ENCODE assay signal across 13 cellular contexts in genomic region chr17:79616801-79617200, GRCh38. TPM values are rescaled to one million over a fixed set of nuclear protein-coding genes. Genes with fewer than 3 reads are reported as not detected.
"Had no signal": no experiment of that assay in that cellular context is flagged by ENCODE, and none has a peak within 500 bp of the region (broad histone marks: within the 10 kb centered on the region; RNA-seq: fewer than 3 reads in every experiment).

No MANE protein-coding gene starts in this region.

- H3K36me3 Mint-ChIP-seq: activated naive CD4-positive, alpha-beta T cell treated with anti-CD3 and anti-CD28 coated beads, Interleukin-2, amount 50 U/mL, for 72 hours; type B pancreatic cell had no signal

- H3K9me3 Mint-ChIP-seq: dendritic cell treated with granulocyte-macrophage colony-stimulating factor and Interleukin-4, amounts not matched to agents 40 ng/mL and 50 ng/mL, for 4 days; type B pancreatic cell had no signal

- H3K4me3 Mint-ChIP-seq: dendritic cell treated with granulocyte-macrophage colony-stimulating factor and Interleukin-4, amounts not matched to agents 40 ng/mL and 50 ng/mL, for 4 days; type B pancreatic cell had no signal

- H3K36me3 ChIP-seq: brain microvascular endothelial cell had no signal

- H3K27ac ChIP-seq: brain microvascular endothelial cell, skin epidermis had no signal

- H3K4me3 ChIP-seq: skin epidermis had no signal

- H3K27ac Mint-ChIP-seq: activated naive CD4-positive, alpha-beta T cell treated with anti-CD3 and anti-CD28 coated beads, Interleukin-2, amount 50 U/mL, for 72 hours; activated T-helper 2 cell treated with anti-CD3 and anti-CD28 coated beads, Interferon-gamma antibody, Interleukin-2, Interleukin-4, amounts not matched to agents 10 μg/mL and 5 μg/mL and 100 μg/mL, durations not matched to agents 14 hours and 24 hours and 36 hours; dendritic cell treated with granulocyte-macrophage colony-stimulating factor and Interleukin-4, amounts not matched to agents 40 ng/mL and 50 ng/mL, for 4 days; type B pancreatic cell had no signal

- DNase-seq: activated CD4-positive, alpha-beta T cell treated with anti-CD3 and anti-CD28 coated beads for 1 hour; activated CD4-positive, alpha-beta T cell treated with anti-CD3 and anti-CD28 coated beads, Interleukin-2, amount 50 U/mL, for 4 hours; brain microvascular endothelial cell; midbrain; stimulated activated CD4-positive, alpha-beta T cell treated with anti-CD3 and anti-CD28 coated beads, Interleukin-4, amount 100 ng/mL, for 24 hours; stimulated activated naive CD4-positive, alpha-beta T cell treated with Interleukin-2 at 50 U/mL for 16 hours had no signal

- ATAC-seq: activated naive CD4-positive, alpha-beta T cell treated with anti-CD3 and anti-CD28 coated beads, Interleukin-2, amount 50 U/mL, for 72 hours had no signal

RNA-seq across cellular contexts. Expression of gene RBFOX3, which starts 6.0 kb away (rescaled TPM):
- total RNA-seq: activated naive CD4-positive, alpha-beta T cell treated with anti-CD3 and anti-CD28 coated beads, Interleukin-2, amount 50 U/mL, for 72 hours; activated T-helper 2 cell treated with anti-CD3 and anti-CD28 coated beads, Interferon-gamma antibody, Interleukin-2, Interleukin-4, amounts not matched to agents 10 μg/mL and 5 μg/mL and 100 μg/mL, durations not matched to agents 14 hours and 24 hours and 36 hours; lung microvascular endothelial cell; T-helper 1 cell treated with Interleukin-12 subunit alpha and Interleukin-12 subunit beta and Interleukin-4 antibody, amounts not matched to agents 30 ng/mL and 1 ng/mL, for 36 hours had no signal
